ENCODE assay signal across 8 cellular contexts in the genomic region with DNA sequence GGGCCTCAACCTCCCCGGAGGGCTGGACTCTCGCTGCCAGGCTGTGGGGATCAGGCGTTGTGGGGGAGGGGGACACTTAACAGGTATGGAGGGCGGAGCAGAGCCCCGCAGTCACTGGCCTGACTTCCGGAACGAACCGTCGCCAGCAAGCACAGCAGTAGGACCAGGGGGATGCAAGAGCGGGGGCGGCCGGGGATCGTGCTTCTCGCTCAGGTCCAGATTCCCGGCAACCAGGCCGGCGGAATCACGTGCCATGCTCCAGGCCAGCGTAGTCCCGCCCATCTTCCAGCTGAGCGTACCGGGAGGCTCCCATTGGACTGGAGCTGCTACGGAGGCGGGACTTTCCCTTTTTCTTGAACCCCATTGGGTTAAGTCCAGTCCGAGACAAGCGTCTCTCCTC. TPM values are rescaled to one million over a fixed set of nuclear protein-coding genes. Genes with fewer than 3 reads are reported as not detected.
DNase-seq lines count a peak whose midpoint lies in the region; ATAC-seq and TF ChIP-seq lines count a peak whose summit lies in the region.

No MANE protein-coding gene starts in this region.

- peak; percentile 99 for ATAC-seq in left ventricle myocardium superior
- ATAC-seq in HG03025 (IDR thresholded peaks at IDR 0.05; ENCODE audit: low FRiP score, unreplicated experiment), result no peak
- ATAC-seq in GM18520 (IDR thresholded peaks at IDR 0.05; ENCODE audit: unreplicated experiment), result no peak

- peaks cover 12% of the 10 kb centered on the region for H3K4me1 Mint-ChIP-seq in activated naive CD4-positive, alpha-beta T cell treated with anti-CD3 and anti-CD28 coated beads for 36 hours (ENCODE audit: low read depth)

- in situ Hi-C loops in KBM-7 (cut with MboI; ENCODE audit: low pct_unique_long_range_greater_than_20kb, low sequenced_read_pairs), result no loop called here

- peak overlapping the region; percentile 83 for H3K4me3 ChIP-seq in AG09309 (ENCODE audit: control insufficient read depth, low read depth, low read length)

- H3K9me3 Mint-ChIP-seq in activated naive CD4-positive, alpha-beta T cell treated with anti-CD3 and anti-CD28 coated beads for 36 hours, result no peaks in the 10 kb centered on the region

- intact Hi-C loops in activated naive CD4-positive, alpha-beta T cell treated with anti-CD3 and anti-CD28 coated beads for 36 hours (cut with micrococcal nuclease), result loop anchor here (2.0 kb wide), 1 partner anchor 22 kb away; a partner anchor contains a TSS
- intact Hi-C loops in left ventricle myocardium superior (cut with micrococcal nuclease), result no loop called here

- H3K4me3 Mint-ChIP-seq in activated naive CD4-positive, alpha-beta T cell treated with anti-CD3 and anti-CD28 coated beads for 36 hours, result peak overlapping the region; percentile 79

- CTCF ChIA-PET in activated naive CD4-positive, alpha-beta T cell treated with anti-CD3 and anti-CD28 coated beads for 36 hours (lab: Charles Lee), result no interaction called here

- TF ChIP-seq CTCF in AG09309 (IDR thresholded peaks at IDR 0.05; ENCODE audit: control insufficient read depth, insufficient read depth, low read depth, low read length, missing control alignments), result no peak

- no peaks in the 10 kb centered on the region for H3K36me3 Mint-ChIP-seq in activated naive CD4-positive, alpha-beta T cell treated with anti-CD3 and anti-CD28 coated beads for 36 hours (ENCODE audit: low read depth)

- no peaks in the 10 kb centered on the region for H3K27me3 Mint-ChIP-seq in activated naive CD4-positive, alpha-beta T cell treated with anti-CD3 and anti-CD28 coated beads for 36 hours (ENCODE audit: low read depth)

- DNase-seq in AG09309 (ENCODE audit: low read depth) (peak; percentile 67), HT1080 (ENCODE audit: low read depth) (peak; percentile 92), left ventricle myocardium superior (peak; percentile 84), KBM-7 (no peak)
- DNase-seq in activated naive CD4-positive, alpha-beta T cell treated with anti-CD3 and anti-CD28 coated beads for 36 hours, result peak; percentile 79
- DNase-seq in stimulated activated CD4-positive, alpha-beta T cell treated with anti-CD3 and anti-CD28 coated beads, Interleukin-4, amount 100 ng/mL, for 4 hours, result peak; percentile 43 to 62

- peak overlapping the region; percentile 63 for H3K27ac Mint-ChIP-seq in activated naive CD4-positive, alpha-beta T cell treated with anti-CD3 and anti-CD28 coated beads for 36 hours

RNA-seq across cellular contexts. Expression of a gene that starts 10.0 kb away (rescaled TPM):
- total RNA-seq in HT1080 (2014; rRNA removed; shearing (Covaris generic)), result not detected in 2 replicates
- polyA plus RNA-seq in HT1080 (2015; cell fraction: cytosol; rRNA removed), result 0.19 TPM in 1 of 2 replicates, not detected in the other
- polyA plus RNA-seq in HT1080 (2015; cell fraction: nucleus; rRNA removed), result 0.12 and 0.96 TPM in 2 replicates
- under 1 TPM in 1 of 2 experiments, not detected in 1; 0.48 TPM for total RNA-seq in activated naive CD4-positive, alpha-beta T cell treated with anti-CD3 and anti-CD28 coated beads for 36 hours
- total RNA-seq in left ventricle myocardium superior, result 0.67 TPM

RNA-seq across cellular contexts. Expression of a gene that starts 22.1 kb away (rescaled TPM):
- total RNA-seq in HT1080 (2014; rRNA removed; shearing (Covaris generic)), result 91.0 and 101 TPM in 2 replicates
- 34.8 and 36.8 TPM in 2 replicates for polyA plus RNA-seq in HT1080 (2015; cell fraction: cytosol; rRNA removed)
- 26.7 and 30.3 TPM in 2 replicates for polyA plus RNA-seq in HT1080 (2015; cell fraction: nucleus; rRNA removed)
- total RNA-seq in activated naive CD4-positive, alpha-beta T cell treated with anti-CD3 and anti-CD28 coated beads for 36 hours, result 10 to 100 TPM; 72.0 to 73.3 TPM
- 5.6 TPM for total RNA-seq in left ventricle myocardium superior

RNA-seq across cellular contexts. Expression of a gene that starts 22.9 kb away (rescaled TPM):
- 22.1 and 29.2 TPM in 2 replicates for total RNA-seq in HT1080 (2014; rRNA removed; shearing (Covaris generic))
- polyA plus RNA-seq in HT1080 (2015; cell fraction: cytosol; rRNA removed), result 16.1 and 17.3 TPM in 2 replicates
- 39.0 and 49.9 TPM in 2 replicates for polyA plus RNA-seq in HT1080 (2015; cell fraction: nucleus; rRNA removed)
- 10 to 100 TPM; 40.0 to 44.5 TPM for total RNA-seq in activated naive CD4-positive, alpha-beta T cell treated with anti-CD3 and anti-CD28 coated beads for 36 hours
- 11.2 TPM for total RNA-seq in left ventricle myocardium superior

RNA-seq across cellular contexts. Expression of a gene that starts 41.6 kb away (rescaled TPM):
- total RNA-seq in HT1080 (2014; rRNA removed; shearing (Covaris generic)), result not detected in 2 replicates
- polyA plus RNA-seq in HT1080 (2015; cell fraction: cytosol; rRNA removed), result 0.31 TPM in 1 of 2 replicates, not detected in the other
- 0.31 TPM in 1 of 2 replicates, not detected in the other for polyA plus RNA-seq in HT1080 (2015; cell fraction: nucleus; rRNA removed)
- total RNA-seq in activated naive CD4-positive, alpha-beta T cell treated with anti-CD3 and anti-CD28 coated beads for 36 hours, result not detected
- total RNA-seq in left ventricle myocardium superior, result not detected

Comparison
In these comparisons a context has a peak if more than half of its experiments do, and no peak if none do; other contexts are left out.
1. RNA of a gene that starts 22.1 kb away (total RNA-seq): 91.0 to 101 TPM in HT1080 and 72.0 to 73.3 TPM in activated naive CD4-positive, alpha-beta T cell treated with anti-CD3 and anti-CD28 coated beads for 36 hours; 5.6 TPM in left ventricle myocardium superior (single experiment); every median in the first group is over 10 times any median in the second.